6 cellular contexts compared by ENCODE assay signal in genomic region chr1:153962088-153963029, GRCh38. TPM values are rescaled to one million over a fixed set of nuclear protein-coding genes. Genes with fewer than 3 reads are reported as not detected.
DNase-seq lines count a peak whose midpoint lies in the region; ATAC-seq and TF ChIP-seq lines count a peak whose summit lies in the region.

No MANE protein-coding gene starts in this region.

- H3K9me3 ChIP-seq in CD8-positive, alpha-beta T cell (ENCODE audit: low read length), result no peaks in the 10 kb centered on the region
- H3K9me3 ChIP-seq in gastroesophageal sphincter (no peaks in the 10 kb centered on the region), testis (no peaks in the 10 kb centered on the region)

- 21 to 30% methylated on average over 2 to 5 of the region's 16 CpGs for WGBS in gastroesophageal sphincter (ENCODE audit: low coverage in 1 of 2), 2 donors
- 42 to 48% methylated on average over 11 to 16 of the region's 16 CpGs for WGBS in testis, 2 donors

- CTCF ChIA-PET in CD8-positive, alpha-beta T cell (lab: Charles Lee), result interaction anchor here (0.7 to 3.1 kb wide), 5 partner anchors 12 to 161 kb away, joined by 3 to 14 read pairs (median 5); partner anchors contain the start of genes DENND4B and RAB13
- CTCF ChIA-PET in HEK293T (lab: Yijun Ruan, JAX), result interaction anchor here (0.6 to 1.6 kb wide), 3 partner anchors 16 to 107 kb away, joined by 6 to 9 read pairs (median 7); partner anchors contain the start of genes DENND4B and RAB13

- peak overlapping the region; percentile 94 for H3K27ac Mint-ChIP-seq in CD8-positive, alpha-beta T cell

- intact Hi-C loops in CD8-positive, alpha-beta T cell (cut with DNase I, micrococcal nuclease), result loop anchor here in 1 of 2 experiments (1.0 kb wide), 1 partner anchor 28 kb away; the partner anchor contains the start of gene RPS27
- intact Hi-C loops in testis (cut with DNase I; ENCODE audit: low total_unique reads), result no loop called here

- no peak for TF ChIP-seq EP300 in gastroesophageal sphincter (IDR thresholded peaks at IDR 0.05)

- H3K4me1 Mint-ChIP-seq in CD8-positive, alpha-beta T cell (ENCODE audit: low read depth), result peaks cover 53% of the 10 kb centered on the region

- POLR2A ChIA-PET in CD8-positive, alpha-beta T cell (lab: Charles Lee), result interaction anchor here (1.0 to 3.1 kb wide), 9 partner anchors 11 to 187 kb away, joined by 3 to 25 read pairs (median 5); partner anchors contain the start of genes DENND4B, GATAD2B, JTB and RPS27
- POLR2A ChIA-PET in HEK293T (lab: Yijun Ruan, JAX), result interaction anchor here (1.0 to 4.0 kb wide), 14 partner anchors 9 to 335 kb away, joined by 3 to 65 read pairs (median 10); partner anchors contain the start of genes DENND4B, GATAD2B, JTB and RAB13

- H3K36me3 Mint-ChIP-seq in CD8-positive, alpha-beta T cell, result peaks cover 23% of the 10 kb centered on the region

- no peaks in the 10 kb centered on the region for H3K36me3 ChIP-seq in CD8-positive, alpha-beta T cell (ENCODE audit: insufficient read depth, low read length)
- H3K36me3 ChIP-seq in gastroesophageal sphincter (peaks cover 0 to 26% of the 10 kb centered on the region in 2 donors), testis (ENCODE audit: low read depth, missing control alignments) (no peaks in the 10 kb centered on the region)

- H3K27ac ChIP-seq in CD8-positive, alpha-beta T cell (ENCODE audit: low read depth, low read length), result peak overlapping the region; percentile 63
- H3K27ac ChIP-seq in gastroesophageal sphincter (peak overlapping the region; percentile 82 to 98 (median 96)), testis (peak overlapping the region; percentile 89 to 98)

- ATAC-seq in CD8-positive, alpha-beta T cell, result no peak
- no peak for ATAC-seq in gastroesophageal sphincter
- no peak for ATAC-seq in GM19023 (IDR thresholded peaks at IDR 0.05; ENCODE audit: unreplicated experiment)

- peak overlapping the region; percentile 90 for H3K4me3 Mint-ChIP-seq in CD8-positive, alpha-beta T cell

- TF ChIP-seq CTCF in CD8-positive, alpha-beta T cell (IDR thresholded peaks at IDR 0.05), result no peak
- no peak for TF ChIP-seq CTCF in gastroesophageal sphincter (IDR thresholded peaks at IDR 0.05)
- peak in 1 of 3 experiments; percentile 1 for TF ChIP-seq CTCF in testis (IDR thresholded peaks at IDR 0.05)

- TF ChIP-seq POLR2A in gastroesophageal sphincter (IDR thresholded peaks at IDR 0.05) (no peak), testis (IDR thresholded peaks at IDR 0.05) (no peak)

- H3K27me3 ChIP-seq in CD8-positive, alpha-beta T cell (ENCODE audit: insufficient read depth, low read length), result no peaks in the 10 kb centered on the region
- H3K27me3 ChIP-seq in gastroesophageal sphincter (no peaks in the 10 kb centered on the region), testis (no peaks in the 10 kb centered on the region)

- peak overlapping the region; percentile 62 for H3K4me3 ChIP-seq in CD8-positive, alpha-beta T cell (ENCODE audit: low read depth, low read length)
- peak overlapping the region; percentile 79 to 85 for H3K4me3 ChIP-seq in gastroesophageal sphincter
- peak overlapping the region; percentile 67 to 91 for H3K4me3 ChIP-seq in testis

- no peak for DNase-seq in CD8-positive, alpha-beta T cell
- DNase-seq in OCI-M1 (lab: John Stamatoyannopoulos, UW) (peak; percentile 55), testis (no peak), HEK293T (ENCODE audit: extremely low spot score) (no peak)

- H3K4me1 ChIP-seq in CD8-positive, alpha-beta T cell (ENCODE audit: insufficient read depth, low read length), result peaks cover 47% of the 10 kb centered on the region
- H3K4me1 ChIP-seq in gastroesophageal sphincter (peaks cover 0 to 74% (median 36%) of the 10 kb centered on the region in 3 donors), testis (peaks cover 46% of the 10 kb centered on the region)

- H3K27me3 Mint-ChIP-seq in CD8-positive, alpha-beta T cell (ENCODE audit: low read depth), result no peaks in the 10 kb centered on the region

- no peaks in the 10 kb centered on the region for H3K9me3 Mint-ChIP-seq in CD8-positive, alpha-beta T cell

TF ChIP-seq in HEK293T, 16 proteins besides CTCF, POLR2A, EP300 and RAD21:
- TF ChIP-seq HDGF (IDR thresholded peaks at IDR 0.05; ENCODE audit: borderline replicate concordance) (no peak), FOXK2 (IDR thresholded peaks at IDR 0.05) (no peak), ELF4 (IDR thresholded peaks at IDR 0.05) (no peak), NFRKB (IDR thresholded peaks at IDR 0.05) (no peak), PKNOX1 (IDR thresholded peaks at IDR 0.05) (no peak), TARDBP (IDR thresholded peaks at IDR 0.05) (no peak), CTBP1 (IDR thresholded peaks at IDR 0.05; ENCODE audit: borderline replicate concordance) (no peak), FOXM1 (IDR thresholded peaks at IDR 0.05; ENCODE audit: borderline replicate concordance) (no peak), ARNT (IDR thresholded peaks at IDR 0.05) (no peak), SUZ12 (IDR thresholded peaks at IDR 0.05) (no peak), LEF1 (IDR thresholded peaks at IDR 0.05; ENCODE audit: borderline replicate concordance) (no peak), L3MBTL2 (conservative IDR thresholded peaks at IDR 0.05) (no peak), SP1 (IDR thresholded peaks at IDR 0.05) (no peak), FOXA1 (IDR thresholded peaks at IDR 0.05) (no peak), BHLHE40 (IDR thresholded peaks at IDR 0.05; ENCODE audit: borderline replicate concordance) (no peak), ZNF384 (IDR thresholded peaks at IDR 0.05) (no peak)

RNA-seq across cellular contexts. Expression of gene SLC39A1, which starts 1.0 kb away (rescaled TPM):
- 1 to 10 TPM; 7.2 to 7.7 TPM for total RNA-seq in CD8-positive, alpha-beta T cell
- total RNA-seq in gastroesophageal sphincter, result 100 to 1,000 TPM in 3 of 4 donors, 10 to 100 TPM in 1; 64.8 to 115 (median 106) TPM
- 10 to 100 TPM; 46.5 to 62.5 TPM for total RNA-seq in testis
- 54.5 TPM for polyA plus RNA-seq in testis (ENCODE audit: insufficient read depth, low read depth, low replicate concordance)

RNA-seq across cellular contexts. Expression of gene CRTC2, which starts 3.9 kb away (rescaled TPM):
- 100 to 1,000 TPM; 169 to 201 TPM for total RNA-seq in CD8-positive, alpha-beta T cell
- total RNA-seq in gastroesophageal sphincter, result 10 to 100 TPM; 13.9 to 21.2 (median 15.6) TPM
- total RNA-seq in testis, result 10 to 100 TPM; 32.0 to 49.7 TPM
- 49.1 TPM for polyA plus RNA-seq in testis (ENCODE audit: insufficient read depth, low read depth, low replicate concordance)

RNA-seq across cellular contexts. Expression of gene CREB3L4, which starts 5.3 kb away (rescaled TPM):
- 1 to 10 TPM; 3.0 to 3.7 TPM for total RNA-seq in CD8-positive, alpha-beta T cell
- total RNA-seq in gastroesophageal sphincter, result 10 to 100 TPM in 1 of 4 donors, 1 to 10 TPM in 3; 5.1 to 10.4 (median 6.8) TPM
- total RNA-seq in testis, result 10 to 100 TPM; 22.2 to 24.6 TPM
- 15.6 TPM for polyA plus RNA-seq in testis (ENCODE audit: insufficient read depth, low read depth, low replicate concordance)

RNA-seq across cellular contexts. Expression of gene JTB, which starts 15.1 kb away (rescaled TPM):
- total RNA-seq in CD8-positive, alpha-beta T cell, result 10 to 100 TPM; 90.4 to 91.1 TPM
- 100 to 1,000 TPM; 158 to 193 (median 180) TPM for total RNA-seq in gastroesophageal sphincter
- total RNA-seq in testis, result 100 to 1,000 TPM; 159 to 212 TPM
- 78.6 TPM for polyA plus RNA-seq in testis (ENCODE audit: insufficient read depth, low read depth, low replicate concordance)

RNA-seq across cellular contexts. Expression of gene DENND4B, which starts 15.8 kb away (rescaled TPM):
- total RNA-seq in CD8-positive, alpha-beta T cell, result 10 to 100 TPM; 87.2 to 91.3 TPM
- total RNA-seq in gastroesophageal sphincter (10 to 100 TPM; 10.2 to 46.5 (median 32.3) TPM), testis (10 to 100 TPM; 54.5 to 59.0 TPM)
- 25.4 TPM for polyA plus RNA-seq in testis (ENCODE audit: insufficient read depth, low read depth, low replicate concordance)

Comparison
In these comparisons a context has a peak if more than half of its experiments do, and no peak if none do; other contexts are left out.
1. RNA of gene SLC39A1, which starts 1.0 kb away (total RNA-seq): 64.8 to 115 TPM in gastroesophageal sphincter and 46.5 to 62.5 TPM in testis; 7.2 to 7.7 TPM in CD8-positive, alpha-beta T cell; every median in the first group is over 4 times any median in the second.
2. Peak in every context shown above with its lines, with median percentiles within 50 percentile points of each other: H3K27ac ChIP-seq and H3K4me3 ChIP-seq.